Comparison of ENCODE assay signal across 8 cellular contexts in genomic region chr12:47758834-47759690, GRCh38. TPM values are rescaled to one million over a fixed set of nuclear protein-coding genes. Genes with fewer than 3 reads are reported as not detected.
A peak's percentile ranks its signal among the peaks of the same experiment; 100 is the strongest.
DNase-seq lines count a peak whose midpoint lies in the region; ATAC-seq lines count a peak whose summit lies in the region.

RAPGEF3 (minus strand) TSS chr12:47758880; CDS start chr12:47758556, 324 bp downstream.

- peaks cover 29% of the 10 kb centered on the region for H3K27me3 Mint-ChIP-seq in dendritic cell treated with granulocyte-macrophage colony-stimulating factor and Interleukin-4, amounts not matched to agents 40 ng/mL and 50 ng/mL, for 4 days

- H3K4me1 Mint-ChIP-seq in dendritic cell treated with granulocyte-macrophage colony-stimulating factor and Interleukin-4, amounts not matched to agents 40 ng/mL and 50 ng/mL, for 4 days (ENCODE audit: low read depth): peaks cover 43% of the 10 kb centered on the region

- ATAC-seq in HG02938 (IDR thresholded peaks at IDR 0.05; ENCODE audit: unreplicated experiment): peak; percentile 49
- ATAC-seq in left lobe of liver: peak; percentile 92

- no peaks in the 10 kb centered on the region for H3K36me3 Mint-ChIP-seq in dendritic cell treated with granulocyte-macrophage colony-stimulating factor and Interleukin-4, amounts not matched to agents 40 ng/mL and 50 ng/mL, for 4 days (ENCODE audit: low read depth)

- no peaks in the 10 kb centered on the region for H3K9me3 Mint-ChIP-seq in dendritic cell treated with granulocyte-macrophage colony-stimulating factor and Interleukin-4, amounts not matched to agents 40 ng/mL and 50 ng/mL, for 4 days

- intact Hi-C loops in dendritic cell treated with granulocyte-macrophage colony-stimulating factor and Interleukin-4, amounts not matched to agents 40 ng/mL and 50 ng/mL, for 4 days (cut with micrococcal nuclease): loop anchor here (2.0 to 5.0 kb wide), 2 partner anchors 20 to 107 kb away; no protein-coding TSS in a partner anchor

- peak within 1 kb of the TSS; percentile 75 for H3K27ac Mint-ChIP-seq in dendritic cell treated with granulocyte-macrophage colony-stimulating factor and Interleukin-4, amounts not matched to agents 40 ng/mL and 50 ng/mL, for 4 days

- peak within 1 kb of the TSS; percentile 79 for H3K4me3 Mint-ChIP-seq in dendritic cell treated with granulocyte-macrophage colony-stimulating factor and Interleukin-4, amounts not matched to agents 40 ng/mL and 50 ng/mL, for 4 days

- DNase-seq in NCI-H524 (lab: John Stamatoyannopoulos, UW): peak; percentile 34 to 63
- DNase-seq in NCI-H524 treated with DMSO at 0.1 percent for 48 hours (lab: John Stamatoyannopoulos, UW): no peak
- DNase-seq in NCI-H2171 treated with DMSO at 0.1 percent for 48 hours (lab: John Stamatoyannopoulos, UW): peak; percentile 47
- peak; percentile 78 for DNase-seq in activated CD4-positive, alpha-beta T cell treated with anti-CD3 and anti-CD28 coated beads for 48 hours
- DNase-seq in left lobe of liver (ENCODE audit: low spot score): peak; percentile 79
- peak; percentile 62 for DNase-seq in stimulated activated CD4-positive, alpha-beta T cell treated with anti-CD3 and anti-CD28 coated beads, Interleukin-2, amount 100 ng/mL, for 4 hours (ENCODE audit: low read depth)

RNA-seq across cellular contexts. Expression of gene RAPGEF3, which starts in this region (rescaled TPM):
- total RNA-seq in left lobe of liver: 2.1 TPM
